ENCODE assay signal across 24 cellular contexts in the genomic region with DNA sequence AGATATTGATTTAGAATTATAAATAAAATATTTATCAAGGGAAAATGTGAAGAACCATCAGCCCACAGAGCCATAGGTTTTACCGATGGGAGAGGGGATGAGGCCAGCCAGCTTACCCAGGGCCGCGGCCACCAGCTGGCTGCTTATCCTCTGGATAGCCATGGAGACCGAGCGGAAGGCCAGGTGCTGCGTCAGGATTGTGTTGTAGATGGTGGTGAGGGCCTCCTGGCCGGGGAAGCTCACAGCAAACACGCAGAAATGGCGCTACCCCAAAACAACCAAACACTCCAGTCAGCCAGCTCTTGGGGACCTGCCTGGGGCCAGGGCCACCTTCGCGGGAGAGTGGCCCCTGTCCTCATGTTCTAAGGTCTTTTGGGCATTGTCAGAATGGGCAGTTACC.
"Had no signal": no experiment of that assay in that cellular context is flagged by ENCODE, and none has a peak within 500 bp of the region (broad histone marks: within the 10 kb centered on the region; RNA-seq: fewer than 3 reads in every experiment).

No MANE protein-coding gene starts in this region.

- H3K36me3 Mint-ChIP-seq: memory B cell; naive thymus-derived CD4-positive, alpha-beta T cell; natural killer cell treated with Interleukin-12 subunit alpha and Interleukin-12 subunit beta and Interleukin-15 and Interleukin-18, amount 100 ng/mL, for 72 hours; stimulated activated naive B cell treated with anti-CD40 and anti-IgM and Interleukin-4, amounts not matched to agents 10 μg/mL and 1 μg/mL and 100 μg/mL, for 72 hours had no signal

- H3K9me3 Mint-ChIP-seq: memory B cell; naive thymus-derived CD4-positive, alpha-beta T cell; natural killer cell treated with Interleukin-12 subunit alpha and Interleukin-12 subunit beta and Interleukin-15 and Interleukin-18, amount 100 ng/mL, for 72 hours; stimulated activated naive B cell treated with anti-CD40 and anti-IgM and Interleukin-4, amounts not matched to agents 10 μg/mL and 1 μg/mL and 100 μg/mL, for 72 hours had no signal

- H3K4me3 Mint-ChIP-seq: memory B cell; naive thymus-derived CD4-positive, alpha-beta T cell; natural killer cell treated with Interleukin-12 subunit alpha and Interleukin-12 subunit beta and Interleukin-15 and Interleukin-18, amount 100 ng/mL, for 72 hours; stimulated activated naive B cell treated with anti-CD40 and anti-IgM and Interleukin-4, amounts not matched to agents 10 μg/mL and 1 μg/mL and 100 μg/mL, for 72 hours had no signal

- H3K27ac Mint-ChIP-seq: memory B cell; naive thymus-derived CD4-positive, alpha-beta T cell; natural killer cell treated with Interleukin-12 subunit alpha and Interleukin-12 subunit beta and Interleukin-15 and Interleukin-18, amount 100 ng/mL, for 72 hours; stimulated activated naive B cell treated with anti-CD40 and anti-IgM and Interleukin-4, amounts not matched to agents 10 μg/mL and 1 μg/mL and 100 μg/mL, for 72 hours had no signal

- DNase-seq: kidney glomerular epithelial cell; left cardiac atrium; left ventricle myocardium superior; midbrain; mucosa of descending colon; naive thymus-derived CD4-positive, alpha-beta T cell; ovary; retina; stimulated activated CD4-positive, alpha-beta T cell treated with anti-CD3 and anti-CD28 coated beads, Interleukin-12 subunit alpha, Interleukin-12 subunit beta, amount 100 ng/mL, for 4 hours; stimulated activated CD4-positive, alpha-beta T cell treated with anti-CD3 and anti-CD28 coated beads, Interleukin-15, amount 100 ng/mL, for 24 hours; stimulated activated CD4-positive, alpha-beta T cell treated with anti-CD3 and anti-CD28 coated beads, Interleukin-2, amount 100 ng/mL, for 24 hours; stimulated activated CD4-positive, alpha-beta T cell treated with anti-CD3 and anti-CD28 coated beads, Interleukin-4, amount 100 ng/mL, for 1 hour; stimulated activated naive B cell treated with anti-CD40 and anti-IgM and Interleukin-4, amounts not matched to agents 10 μg/mL and 1 μg/mL and 100 μg/mL, for 72 hours; stimulated activated naive CD8-positive, alpha-beta T cell treated with anti-CD3 and anti-CD28 coated beads, Interleukin-15, Interleukin-2, amounts not matched to agents 100 U/mL and 50 U/mL, for 24 hours; stomach; testis; thyroid gland; transverse colon; upper lobe of left lung had no signal

- ATAC-seq: left cardiac atrium; left lobe of liver; left ventricle myocardium superior; mucosa of descending colon; naive thymus-derived CD4-positive, alpha-beta T cell; natural killer cell treated with Interleukin-12 subunit alpha and Interleukin-12 subunit beta and Interleukin-15 and Interleukin-18, amount 100 ng/mL, for 72 hours; right cardiac atrium; sciatic nerve; stimulated activated naive B cell treated with anti-CD40 and anti-IgM and Interleukin-4, amounts not matched to agents 10 μg/mL and 1 μg/mL and 100 μg/mL, for 72 hours; stimulated activated naive CD8-positive, alpha-beta T cell treated with anti-CD3 and anti-CD28 coated beads, Interleukin-15, Interleukin-2, amounts not matched to agents 100 U/mL and 50 U/mL, for 24 hours had no signal
